Comparison of ENCODE assay signal across 18 cellular contexts in the genomic region with DNA sequence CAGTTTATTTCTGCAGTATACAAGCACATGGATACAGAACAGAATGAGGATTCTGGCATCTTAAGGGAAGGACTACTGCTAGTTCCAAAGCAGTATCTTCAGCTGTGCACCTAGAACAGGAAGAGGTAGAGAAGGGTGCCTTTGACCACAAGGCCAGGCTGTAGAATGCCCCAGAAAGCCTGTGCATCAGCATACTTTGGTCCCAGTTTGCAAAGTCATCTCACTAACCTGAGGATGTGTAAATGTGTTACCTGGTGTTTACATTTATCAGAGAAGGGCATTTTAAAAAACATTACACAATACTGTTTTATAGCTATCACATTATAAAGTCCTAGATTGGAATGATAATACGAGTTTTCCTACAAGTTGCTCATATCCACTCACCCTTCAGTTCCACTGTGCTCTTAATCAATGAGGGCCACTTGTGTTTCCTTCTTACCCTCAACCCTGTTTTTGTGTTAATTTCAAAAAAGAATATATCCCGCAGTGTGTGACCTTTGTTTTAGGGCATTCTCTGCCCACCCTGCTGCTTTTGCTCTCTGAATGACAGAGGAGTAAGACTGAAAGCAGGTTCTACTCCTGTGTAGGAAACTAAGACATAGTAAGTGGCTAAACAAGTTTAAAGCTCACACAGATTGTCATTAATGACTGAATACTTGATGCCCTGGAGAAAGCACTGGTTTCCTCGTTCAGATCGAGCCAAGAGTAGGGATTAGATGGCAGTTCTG. TPM values are rescaled to one million over a fixed set of nuclear protein-coding genes. Genes with fewer than 3 reads are reported as not detected.
DNase-seq lines count a peak whose midpoint lies in the region; ATAC-seq and TF ChIP-seq lines count a peak whose summit lies in the region.
"Had no signal": no experiment of that assay in that cellular context is flagged by ENCODE, and none has a peak within 500 bp of the region (broad histone marks: within the 10 kb centered on the region; RNA-seq: fewer than 3 reads in every experiment).

No MANE protein-coding gene starts in this region.

- CTCF ChIA-PET in activated CD4-positive, alpha-beta memory T cell treated with anti-CD3 and anti-CD28 coated beads, Interleukin-2, amount 10 ng/mL, durations not matched to agents 7 days and 5 days (lab: Charles Lee), result no interaction called here

- intact Hi-C loops in left lung (cut with DNase I), result no loop called here

- no peaks in the 10 kb centered on the region for H3K9me3 ChIP-seq in CD4-positive, CD25-positive, alpha-beta regulatory T cell (ENCODE audit: control insufficient read depth in 2 of 2, low read length in 2 of 2)
- H3K9me3 ChIP-seq in duodenal mucosa (ENCODE audit: control insufficient read depth in 1 of 2, low read length in 2 of 2) (no peaks in the 10 kb centered on the region), left lung (no peaks in the 10 kb centered on the region)

- peaks cover 0 to 2% (median 0%) of the 10 kb centered on the region in 7 donors for H3K9me3 Mint-ChIP-seq in CD4-positive, CD25-positive, alpha-beta regulatory T cell
- H3K9me3 Mint-ChIP-seq in nephron progenitor cell, result no peaks in the 10 kb centered on the region
- H3K9me3 Mint-ChIP-seq in activated CD4-positive, alpha-beta memory T cell treated with anti-CD3 and anti-CD28 coated beads, Interleukin-2, amount 10 ng/mL, durations not matched to agents 7 days and 5 days, result no peaks in the 10 kb centered on the region
- H3K9me3 Mint-ChIP-seq in natural killer cell treated with Interleukin-12 subunit alpha and Interleukin-12 subunit beta and Interleukin-15 and Interleukin-18, amount 100 ng/mL, for 72 hours, result no peaks in the 10 kb centered on the region

- POLR2A ChIA-PET in activated CD4-positive, alpha-beta memory T cell treated with anti-CD3 and anti-CD28 coated beads, Interleukin-2, amount 10 ng/mL, durations not matched to agents 7 days and 5 days (lab: Charles Lee), result no interaction called here

- H3K27ac ChIP-seq in CD4-positive, CD25-positive, alpha-beta regulatory T cell (ENCODE audit: insufficient read depth, low read length, poor library complexity, severe bottlenecking), result no peak overlapping the region
- H3K27ac ChIP-seq in duodenal mucosa (ENCODE audit: low read depth, low read length), result no peak overlapping the region
- H3K27ac ChIP-seq in left lung, result no peak overlapping the region
- H3K27ac ChIP-seq: HL-60 had no signal

- ATAC-seq in CD4-positive, CD25-positive, alpha-beta regulatory T cell (ENCODE audit: low read depth in 2 of 2), result no peak
- no peak for ATAC-seq in left lung
- no peak for ATAC-seq in natural killer cell treated with Interleukin-12 subunit alpha and Interleukin-12 subunit beta and Interleukin-15 and Interleukin-18, amount 100 ng/mL, for 72 hours

- TF ChIP-seq CTCF in LNCaP clone FGC (IDR thresholded peaks at IDR 0.05; ENCODE audit: control insufficient read depth, extremely low read depth, insufficient read depth) (no peak), nephron progenitor cell (IDR thresholded peaks at IDR 0.05) (no peak), left lung (IDR thresholded peaks at IDR 0.05) (no peak)

- no peak for DNase-seq in CD4-positive, CD25-positive, alpha-beta regulatory T cell
- DNase-seq in LNCaP clone FGC (ENCODE audit: low read depth) (peak; percentile 58), nephron progenitor cell (no peak), left lung (no peak), NOMO-1 (lab: John Stamatoyannopoulos, UW; ENCODE audit: unreplicated experiment in 2 of 2) (no peak)
- DNase-seq in activated CD4-positive, alpha-beta memory T cell treated with anti-CD3 and anti-CD28 coated beads, Interleukin-2, amount 10 ng/mL, durations not matched to agents 7 days and 5 days, result no peak
- no peak for DNase-seq in natural killer cell treated with Interleukin-12 subunit alpha and Interleukin-12 subunit beta and Interleukin-15 and Interleukin-18, amount 100 ng/mL, for 72 hours (ENCODE audit: low spot score)
- DNase-seq: Calu3, KG1, NCI-H1092, NCI-H1694, NCI-H2107, NCI-H446 treated with DMSO at 0.1 percent for 48 hours, NCI-H748 treated with DMSO at 0.1 percent for 48 hours, SHP77 had no signal

- peaks cover 16 to 54% (median 39%) of the 10 kb centered on the region in 4 donors for H3K4me1 Mint-ChIP-seq in CD4-positive, CD25-positive, alpha-beta regulatory T cell
- peaks cover 37% of the 10 kb centered on the region for H3K4me1 Mint-ChIP-seq in nephron progenitor cell
- peaks cover 30% of the 10 kb centered on the region for H3K4me1 Mint-ChIP-seq in activated CD4-positive, alpha-beta memory T cell treated with anti-CD3 and anti-CD28 coated beads, Interleukin-2, amount 10 ng/mL, durations not matched to agents 7 days and 5 days
- H3K4me1 Mint-ChIP-seq in natural killer cell treated with Interleukin-12 subunit alpha and Interleukin-12 subunit beta and Interleukin-15 and Interleukin-18, amount 100 ng/mL, for 72 hours (ENCODE audit: low read depth in 2 of 2), result peaks cover 9 to 10% of the 10 kb centered on the region in 2 donors

- H3K4me3 Mint-ChIP-seq in CD4-positive, CD25-positive, alpha-beta regulatory T cell, result peak overlapping the region in 3 of 4 donors; percentile 54 to 88 (median 70)
- H3K4me3 Mint-ChIP-seq in nephron progenitor cell, result no peak overlapping the region
- H3K4me3 Mint-ChIP-seq in activated CD4-positive, alpha-beta memory T cell treated with anti-CD3 and anti-CD28 coated beads, Interleukin-2, amount 10 ng/mL, durations not matched to agents 7 days and 5 days, result no peak overlapping the region
- H3K4me3 Mint-ChIP-seq in natural killer cell treated with Interleukin-12 subunit alpha and Interleukin-12 subunit beta and Interleukin-15 and Interleukin-18, amount 100 ng/mL, for 72 hours, result no peak overlapping the region
- H3K4me3 Mint-ChIP-seq: CD14-positive monocyte had no signal

- peak overlapping the region; percentile 4 for H3K4me3 ChIP-seq in CD4-positive, CD25-positive, alpha-beta regulatory T cell (ENCODE audit: low read depth, low read length)
- no peak overlapping the region for H3K4me3 ChIP-seq in LNCaP clone FGC (ENCODE audit: low read depth, low read length)
- H3K4me3 ChIP-seq in duodenal mucosa (ENCODE audit: low read depth in 1 of 2, low read length in 2 of 2), result peak overlapping the region; percentile 26 to 90
- no peak overlapping the region for H3K4me3 ChIP-seq in left lung

- no peaks in the 10 kb centered on the region for H3K27me3 ChIP-seq in CD4-positive, CD25-positive, alpha-beta regulatory T cell (ENCODE audit: control insufficient read depth, insufficient read depth, low read length)
- H3K27me3 ChIP-seq in duodenal mucosa (ENCODE audit: control insufficient read depth in 1 of 2, insufficient read depth in 2 of 2, low read length in 2 of 2), result no peaks in the 10 kb centered on the region
- peaks cover 0 to 13% of the 10 kb centered on the region in 2 donors for H3K27me3 ChIP-seq in left lung

- peaks cover 21% of the 10 kb centered on the region for H3K36me3 Mint-ChIP-seq in CD4-positive, CD25-positive, alpha-beta regulatory T cell
- peaks cover 36% of the 10 kb centered on the region for H3K36me3 Mint-ChIP-seq in nephron progenitor cell (ENCODE audit: low read depth)
- H3K36me3 Mint-ChIP-seq in activated CD4-positive, alpha-beta memory T cell treated with anti-CD3 and anti-CD28 coated beads, Interleukin-2, amount 10 ng/mL, durations not matched to agents 7 days and 5 days (ENCODE audit: low read depth), result no peaks in the 10 kb centered on the region
- no peaks in the 10 kb centered on the region for H3K36me3 Mint-ChIP-seq in natural killer cell treated with Interleukin-12 subunit alpha and Interleukin-12 subunit beta and Interleukin-15 and Interleukin-18, amount 100 ng/mL, for 72 hours

- peaks cover 4% of the 10 kb centered on the region for H3K36me3 ChIP-seq in CD4-positive, CD25-positive, alpha-beta regulatory T cell (ENCODE audit: control insufficient read depth, insufficient read depth, low read length)
- peaks cover 0 to 10% of the 10 kb centered on the region in 2 donors for H3K36me3 ChIP-seq in duodenal mucosa (ENCODE audit: control insufficient read depth in 1 of 2, insufficient read depth in 2 of 2, low read length in 2 of 2)
- no peaks in the 10 kb centered on the region for H3K36me3 ChIP-seq in left lung

- H3K4me1 ChIP-seq in CD4-positive, CD25-positive, alpha-beta regulatory T cell (ENCODE audit: control insufficient read depth, insufficient read depth, low read length, poor library complexity, severe bottlenecking), result peaks cover 25% of the 10 kb centered on the region
- H3K4me1 ChIP-seq in duodenal mucosa (ENCODE audit: control insufficient read depth in 1 of 2, insufficient read depth in 2 of 2, low read length in 2 of 2) (peaks cover 23 to 40% of the 10 kb centered on the region in 2 donors), left lung (peaks cover 0 to 15% of the 10 kb centered on the region in 2 donors)

- peaks cover 4% of the 10 kb centered on the region for H3K27me3 Mint-ChIP-seq in CD4-positive, CD25-positive, alpha-beta regulatory T cell
- peaks cover 4% of the 10 kb centered on the region for H3K27me3 Mint-ChIP-seq in nephron progenitor cell (ENCODE audit: low read depth, poor library complexity)
- H3K27me3 Mint-ChIP-seq in activated CD4-positive, alpha-beta memory T cell treated with anti-CD3 and anti-CD28 coated beads, Interleukin-2, amount 10 ng/mL, durations not matched to agents 7 days and 5 days, result peaks cover 5% of the 10 kb centered on the region
- H3K27me3 Mint-ChIP-seq in natural killer cell treated with Interleukin-12 subunit alpha and Interleukin-12 subunit beta and Interleukin-15 and Interleukin-18, amount 100 ng/mL, for 72 hours, result peaks cover 0 to 8% of the 10 kb centered on the region in 2 donors

- peak overlapping the region in 2 of 3 donors; percentile 23 to 80 for H3K27ac Mint-ChIP-seq in CD4-positive, CD25-positive, alpha-beta regulatory T cell
- H3K27ac Mint-ChIP-seq in nephron progenitor cell, result peak overlapping the region; percentile 46
- no peak overlapping the region for H3K27ac Mint-ChIP-seq in activated CD4-positive, alpha-beta memory T cell treated with anti-CD3 and anti-CD28 coated beads, Interleukin-2, amount 10 ng/mL, durations not matched to agents 7 days and 5 days
- no peak overlapping the region for H3K27ac Mint-ChIP-seq in natural killer cell treated with Interleukin-12 subunit alpha and Interleukin-12 subunit beta and Interleukin-15 and Interleukin-18, amount 100 ng/mL, for 72 hours
- H3K27ac Mint-ChIP-seq: CD14-positive monocyte had no signal

- H3K9ac ChIP-seq in duodenal mucosa (ENCODE audit: low read depth in 1 of 2, low read length in 2 of 2), result peak overlapping the region in 1 of 2 donors; percentile 21

RNA-seq across cellular contexts. Expression of a gene that starts 3.5 kb away (rescaled TPM):
- 3.3 TPM for total RNA-seq in CD4-positive, CD25-positive, alpha-beta regulatory T cell
- 1 to 10 TPM; 4.9 to 6.4 (median 5.9) TPM for polyA plus RNA-seq in CD4-positive, CD25-positive, alpha-beta regulatory T cell
- 1 to 10 TPM; 3.7 to 5.7 TPM for total RNA-seq in left lung
- total RNA-seq in activated CD4-positive, alpha-beta memory T cell treated with anti-CD3 and anti-CD28 coated beads, Interleukin-2, amount 10 ng/mL, durations not matched to agents 7 days and 5 days, result 1 to 10 TPM; 2.9 to 3.5 TPM
- 1 to 10 TPM; 2.0 to 3.8 TPM for total RNA-seq in natural killer cell treated with Interleukin-12 subunit alpha and Interleukin-12 subunit beta and Interleukin-15 and Interleukin-18, amount 100 ng/mL, for 72 hours

Comparison
In these comparisons a context has a peak if more than half of its experiments do, and no peak if none do; other contexts are left out.
1. H3K4me3 ChIP-seq: peak in CD4-positive, CD25-positive, alpha-beta regulatory T cell (single experiment) and duodenal mucosa (2 of 2); none in LNCaP clone FGC (single experiment) and left lung (0 of 2).
2. H3K27ac Mint-ChIP-seq: peak in CD4-positive, CD25-positive, alpha-beta regulatory T cell (2 of 3) and nephron progenitor cell (single experiment); none in activated CD4-positive, alpha-beta memory T cell treated with anti-CD3 and anti-CD28 coated beads, Interleukin-2, amount 10 ng/mL, durations not matched to agents 7 days and 5 days (single experiment) and natural killer cell treated with Interleukin-12 subunit alpha and Interleukin-12 subunit beta and Interleukin-15 and Interleukin-18, amount 100 ng/mL, for 72 hours (0 of 2).
3. H3K4me3 Mint-ChIP-seq: peak in CD4-positive, CD25-positive, alpha-beta regulatory T cell (3 of 4); none in nephron progenitor cell (single experiment), activated CD4-positive, alpha-beta memory T cell treated with anti-CD3 and anti-CD28 coated beads, Interleukin-2, amount 10 ng/mL, durations not matched to agents 7 days and 5 days (single experiment) and natural killer cell treated with Interleukin-12 subunit alpha and Interleukin-12 subunit beta and Interleukin-15 and Interleukin-18, amount 100 ng/mL, for 72 hours (single experiment).